In genomic region chr4:98614081-98614480, GRCh38 we compare ENCODE assay signal across 25 cellular contexts. TPM values are rescaled to one million over a fixed set of nuclear protein-coding genes. Genes with fewer than 3 reads are reported as not detected.
DNase-seq lines count a peak whose midpoint lies in the region; ATAC-seq, FAIRE-seq and TF ChIP-seq lines count a peak whose summit lies in the region.
"Had no signal": no experiment of that assay in that cellular context is flagged by ENCODE, and none has a peak within 500 bp of the region (broad histone marks: within the 10 kb centered on the region; RNA-seq: fewer than 3 reads in every experiment).

No MANE protein-coding gene starts in this region.

- in situ Hi-C loops in HepG2 (cut with HindIII; ENCODE audit: extremely low pct_ligation_motif_present, low pct_unique_long_range_greater_than_20kb), result no loop called here

- H3K27ac Mint-ChIP-seq in HFFc6, result peak overlapping the region; percentile 59
- H3K27ac Mint-ChIP-seq in chondrocyte (ENCODE audit: unreplicated experiment), result peak overlapping the region; percentile 32
- no peak overlapping the region for H3K27ac Mint-ChIP-seq in CD4-positive, alpha-beta T cell
- H3K27ac Mint-ChIP-seq: IgD-negative memory B cell had no signal

- peaks cover 94% of the 10 kb centered on the region for H3K4me1 Mint-ChIP-seq in HFFc6 (ENCODE audit: low read depth)
- H3K4me1 Mint-ChIP-seq in chondrocyte (ENCODE audit: low read depth), result peaks cover 83% of the 10 kb centered on the region
- peaks cover 59% of the 10 kb centered on the region for H3K4me1 Mint-ChIP-seq in CD4-positive, alpha-beta T cell (ENCODE audit: low read depth)

- H3K9me3 ChIP-seq in ovary (no peaks in the 10 kb centered on the region), HepG2 (ENCODE audit: low read length) (no peaks in the 10 kb centered on the region)
- H3K9me3 ChIP-seq in CD4-positive, alpha-beta T cell (ENCODE audit: control insufficient read depth, low read length), result no peaks in the 10 kb centered on the region

- WGBS in ovary, 3 donors, result 86 to 90% (median 86%) methylated on average over 3 of the region's 3 CpGs
- WGBS in HepG2 (ENCODE audit: low lambda C conversion rate), result 31% methylated on average over 3 of the region's 3 CpGs

- H3K36me3 Mint-ChIP-seq in HFFc6 (ENCODE audit: low read depth), result no peaks in the 10 kb centered on the region
- H3K36me3 Mint-ChIP-seq in chondrocyte (ENCODE audit: low read depth), result no peaks in the 10 kb centered on the region
- H3K36me3 Mint-ChIP-seq in CD4-positive, alpha-beta T cell (ENCODE audit: low read depth), result no peaks in the 10 kb centered on the region
- H3K36me3 Mint-ChIP-seq: CD4-positive, alpha-beta memory T cell had no signal

- TF ChIP-seq EP300 in ovary (IDR thresholded peaks at IDR 0.05), result no peak
- no peak for TF ChIP-seq EP300 in HepG2 (IDR thresholded peaks at IDR 0.05; ENCODE audit: low read depth in 2 of 2, low read length in 2 of 2)
- no peak for TF ChIP-seq EP300 in HepG2 (CRISPR knock-in tag; IDR thresholded peaks at IDR 0.05; ENCODE audit: borderline replicate concordance)

- no peak overlapping the region for H2AFZ ChIP-seq in HepG2 (ENCODE audit: low read length)

- TF ChIP-seq RAD21 in HepG2 (CRISPR knock-in tag; IDR thresholded peaks at IDR 0.05), result no peak

- DNase-seq in AG08395 (ENCODE audit: low spot score), result peak; percentile 17
- no peak for DNase-seq in HFFc6
- no peak for DNase-seq in chondrocyte (ENCODE audit: low spot score)
- no peak for DNase-seq in ovary
- no peak for DNase-seq in CD4-positive, alpha-beta T cell
- DNase-seq in HepG2 (ENCODE audit: low spot score), result no peak
- no peak for DNase-seq in germinal center (ENCODE audit: low spot score)
- DNase-seq: Calu3; CD4-positive, alpha-beta memory T cell; Kasumi-1; MM.1S; NCI-H1105; NCI-H1694; NCI-H2081 treated with DMSO at 0.1 percent for 48 hours; NCI-H510A; NCI-H774; OCI-M1; SIG-M5 had no signal

- H3K27ac ChIP-seq in ovary (peak overlapping the region; percentile 11 to 42), HepG2 (ENCODE audit: extremely low read length, insufficient read depth, low read length) (no peak overlapping the region)
- H3K27ac ChIP-seq in CD4-positive, alpha-beta T cell (ENCODE audit: low read depth, low read length), result no peak overlapping the region
- H3K27ac ChIP-seq: HL-60, RWPE1 had no signal

- H3K9me3 Mint-ChIP-seq in HFFc6, result no peaks in the 10 kb centered on the region
- no peaks in the 10 kb centered on the region for H3K9me3 Mint-ChIP-seq in chondrocyte (ENCODE audit: low read depth)
- H3K9me3 Mint-ChIP-seq in CD4-positive, alpha-beta T cell, result no peaks in the 10 kb centered on the region
- H3K9me3 Mint-ChIP-seq: CD4-positive, alpha-beta memory T cell; IgD-negative memory B cell had no signal

- no TSS peak for BruUV-seq in HepG2 (replicated peaks; lab: Mats Ljungman, UMichigan)

- no peak for ATAC-seq in CD4-positive, alpha-beta T cell (ENCODE audit: poor library complexity)
- ATAC-seq in HepG2, result no peak
- no peak for ATAC-seq in activated CD4-positive, CD25-positive, alpha-beta regulatory T cell treated with anti-CD3 and anti-CD28 coated beads, Interleukin-2, amount 50 U/mL, for 24 hours

- no peaks in the 10 kb centered on the region for H3K79me2 ChIP-seq in HepG2 (ENCODE audit: insufficient read depth, low read length)

- POLR2A ChIA-PET in CD4-positive, alpha-beta T cell (lab: Charles Lee), result no interaction called here
- POLR2A ChIA-PET in HepG2 (lab: Yijun Ruan, JAX), result no interaction called here

- no peak for FAIRE-seq in HepG2 (lab: Jason Lieb, UNC)
- FAIRE-seq: A204.1, GM12891, H54 had no signal

- H3K9ac ChIP-seq in HepG2 (ENCODE audit: insufficient read depth, low read depth, low read length), result no peak overlapping the region

- TF ChIP-seq POLR2A in ovary (IDR thresholded peaks at IDR 0.05) (no peak), HepG2 (IDR thresholded peaks at IDR 0.05; ENCODE audit: insufficient read depth in 1 of 2, low read depth in 2 of 2, low read length in 2 of 2) (no peak)

- H3K4me2 ChIP-seq in HepG2 (ENCODE audit: low read depth, low read length), result no peak overlapping the region

- CTCF ChIA-PET in CD4-positive, alpha-beta T cell (lab: Charles Lee), result no interaction called here
- CTCF ChIA-PET in HepG2 (lab: Yijun Ruan, JAX; ENCODE audit: low intra/inter-chr PET ratio, low total read pairs), result no interaction called here

- intact Hi-C loops in ovary (cut with DNase I), result no loop called here
- intact Hi-C loops in CD4-positive, alpha-beta T cell (cut with DNase I, micrococcal nuclease), result no loop called here
- intact Hi-C loops in HepG2 (cut with micrococcal nuclease; ENCODE audit: unreplicated experiment), result no loop called here

- H3K4me3 ChIP-seq in ovary (no peak overlapping the region), HepG2 (replicated peaks in 1 of 3; ENCODE audit: insufficient read depth in 1 of 3, low read depth in 2 of 3, low read length in 3 of 3) (no peak overlapping the region)

- TF ChIP-seq CTCF in HFFc6 (IDR thresholded peaks at IDR 0.05) (no peak), chondrocyte (IDR thresholded peaks at IDR 0.05) (no peak), ovary (IDR thresholded peaks at IDR 0.05) (no peak), HepG2 (CRISPR knock-in tag; IDR thresholded peaks at IDR 0.05) (no peak)
- TF ChIP-seq CTCF in CD4-positive, alpha-beta T cell (IDR thresholded peaks at IDR 0.05), result no peak

- no peaks in the 10 kb centered on the region for H3K27me3 ChIP-seq in ovary
- no peaks in the 10 kb centered on the region for H3K27me3 ChIP-seq in CD4-positive, alpha-beta T cell (ENCODE audit: control insufficient read depth, insufficient read depth, low read length)
- peaks cover 0 to 9% of the 10 kb centered on the region in 2 experiments; a peak in 2 of 5 replicates for H3K27me3 ChIP-seq in HepG2 (ENCODE audit: control insufficient read depth in 1 of 2, insufficient read depth in 2 of 2, low read length in 2 of 2)

- H3K4me1 ChIP-seq in ovary (ENCODE audit: insufficient read depth), result peaks cover 40% of the 10 kb centered on the region
- no peaks in the 10 kb centered on the region for H3K4me1 ChIP-seq in HepG2 (ENCODE audit: insufficient read depth, low read length)

- peak overlapping the region; percentile 57 for H3K4me3 Mint-ChIP-seq in HFFc6
- H3K4me3 Mint-ChIP-seq in chondrocyte (ENCODE audit: unreplicated experiment), result no peak overlapping the region
- no peak overlapping the region for H3K4me3 Mint-ChIP-seq in CD4-positive, alpha-beta T cell
- H3K4me3 Mint-ChIP-seq: CD4-positive, alpha-beta memory T cell; IgD-negative memory B cell had no signal

- H3K27me3 Mint-ChIP-seq in HFFc6 (ENCODE audit: insufficient read depth) (no peaks in the 10 kb centered on the region; the same call in 1 of the 2 replicates), chondrocyte (ENCODE audit: low read depth) (no peaks in the 10 kb centered on the region)
- H3K27me3 Mint-ChIP-seq in CD4-positive, alpha-beta T cell, result no peaks in the 10 kb centered on the region
- H3K27me3 Mint-ChIP-seq: CD4-positive, alpha-beta memory T cell had no signal

- no peaks in the 10 kb centered on the region for H3K36me3 ChIP-seq in ovary
- no peaks in the 10 kb centered on the region for H3K36me3 ChIP-seq in HepG2 (replicated peaks in 1 of 2; ENCODE audit: control insufficient read depth in 1 of 2, insufficient read depth in 2 of 2, low read length in 2 of 2)

- no peaks in the 10 kb centered on the region for H4K20me1 ChIP-seq in HepG2 (ENCODE audit: insufficient read depth, low read length)

TF ChIP-seq in HepG2, 621 proteins besides CTCF, POLR2A, EP300 and RAD21 (continues in another document):
- TF ChIP-seq BORCS8-MEF2B (CRISPR knock-in tag; IDR thresholded peaks at IDR 0.05) (no peak), HNRNPLL (IDR thresholded peaks at IDR 0.05; ENCODE audit: low read depth, low read length, poor library complexity, severe bottlenecking) (no peak), ZNF44 (CRISPR knock-in tag; IDR thresholded peaks at IDR 0.05) (no peak), SRY (CRISPR knock-in tag; IDR thresholded peaks at IDR 0.05) (no peak), RAD51 (IDR thresholded peaks at IDR 0.05; ENCODE audit: borderline replicate concordance) (no peak), ZNF614 (CRISPR knock-in tag; IDR thresholded peaks at IDR 0.05; ENCODE audit: borderline replicate concordance) (no peak), NONO (IDR thresholded peaks at IDR 0.05) (no peak), NONO (CRISPR knock-in tag; conservative IDR thresholded peaks at IDR 0.05) (no peak), TOPORS (CRISPR knock-in tag; IDR thresholded peaks at IDR 0.05) (no peak), NCOA5 (CRISPR knock-in tag; IDR thresholded peaks at IDR 0.05) (no peak)

RNA-seq across cellular contexts. Expression of gene TSPAN5, which starts 44.3 kb away (rescaled TPM):
- total RNA-seq in HFFc6 (2021; fragmentation: NEBNext Ultra II Directional; extraction: Animal tissue kit (Norgen Biotek cat#: 25700)), result 10 to 100 TPM; 59.6 to 75.4 (median 67.6) TPM
- total RNA-seq in chondrocyte (52.2 to 57.7 TPM (median 55.5 TPM) in 3 replicates), ovary (10 to 100 TPM; 34.0 to 69.5 (median 48.2) TPM), HepG2 (2016; rRNA removed; fragmentation: Illumina TruSeq; extraction: Trizol) (0.18 and 0.20 TPM in 2 replicates)
- polyA plus RNA-seq in ovary (10 to 100 TPM; 38.3 to 67.2 TPM), HepG2 (2011; rRNA removed) (0.47 and 0.53 TPM in 2 replicates)
- total RNA-seq in CD4-positive, alpha-beta T cell, result 1 to 10 TPM; 1.8 to 2.8 TPM
- total RNA-seq in HepG2 (2016; cell fraction: cytosol; rRNA removed; fragmentation: Illumina TruSeq; extraction: Trizol; ENCODE audit: low read depth), result 0.10 TPM in 1 of 2 replicates, not detected in the other
- total RNA-seq in HepG2 (2016; cell fraction: insoluble cytoplasmic fraction; rRNA removed; fragmentation: Illumina TruSeq; extraction: Trizol), result 0.21 and 0.22 TPM in 2 replicates
- total RNA-seq in HepG2 (2016; cell fraction: membrane; rRNA removed; fragmentation: Illumina TruSeq; extraction: Trizol), result 0.09 and 0.14 TPM in 2 replicates
- 0.28 and 0.31 TPM in 2 replicates for total RNA-seq in HepG2 (2016; cell fraction: nucleus; rRNA removed; fragmentation: Illumina TruSeq; extraction: Trizol)
- polyA plus RNA-seq in HepG2 (2011; cell fraction: cytosol; rRNA removed), result 0.28 and 0.49 TPM in 2 replicates
- 0.29 TPM in 2 replicates for polyA plus RNA-seq in HepG2 (2011; cell fraction: nucleus; rRNA removed)
- 0.11 and 0.32 TPM in 2 replicates for polyA plus RNA-seq in HepG2 (2012)
- 0.02 TPM in 1 of 2 replicates, not detected in the other for polyA plus RNA-seq in HepG2 (2016; cell fraction: cytosol; fragmentation: Illumina TruSeq; extraction: Trizol; ENCODE audit: low read depth)
- polyA plus RNA-seq in HepG2 (2016; cell fraction: insoluble cytoplasmic fraction; fragmentation: Illumina TruSeq; extraction: Trizol; ENCODE audit: low read depth), result 0.14 and 0.21 TPM in 2 replicates
- polyA plus RNA-seq in HepG2 (2016; cell fraction: membrane; fragmentation: Illumina TruSeq; extraction: Trizol; ENCODE audit: low read depth), result 0.05 and 0.06 TPM in 2 replicates
- 0.47 and 0.59 TPM in 2 replicates for polyA plus RNA-seq in HepG2 (2016; cell fraction: nucleus; fragmentation: Illumina TruSeq; extraction: Trizol; ENCODE audit: insufficient read depth, low read depth)
- 0.09 and 0.40 TPM in 2 replicates for polyA minus RNA-seq in HepG2 (2011; rRNA and poly(A)+ RNA removed; ENCODE audit: low replicate concordance)
- 0.26 and 0.40 TPM in 2 replicates for polyA minus RNA-seq in HepG2 (2011; cell fraction: cytosol; rRNA and poly(A)+ RNA removed)
- polyA minus RNA-seq in HepG2 (2011; cell fraction: nucleus; rRNA and poly(A)+ RNA removed), result 0.13 and 1.1 TPM in 2 replicates

Comparison
In these comparisons a context has a peak if more than half of its experiments do, and no peak if none do; other contexts are left out.
1. H3K27ac ChIP-seq: peak in ovary (2 of 2); none in CD4-positive, alpha-beta T cell (single experiment) and HepG2 (single experiment).
2. RNA of gene TSPAN5, which starts 44.3 kb away (total RNA-seq): 59.6 to 75.4 TPM in HFFc6, 52.2 to 57.7 TPM in chondrocyte and 34.0 to 69.5 TPM in ovary; 1.8 to 2.8 TPM in CD4-positive, alpha-beta T cell and 0.09 to 0.31 TPM in HepG2; every median in the first group is over 4 times any median in the second.